1 cellular context compared by ENCODE assay signal in the genomic region with DNA sequence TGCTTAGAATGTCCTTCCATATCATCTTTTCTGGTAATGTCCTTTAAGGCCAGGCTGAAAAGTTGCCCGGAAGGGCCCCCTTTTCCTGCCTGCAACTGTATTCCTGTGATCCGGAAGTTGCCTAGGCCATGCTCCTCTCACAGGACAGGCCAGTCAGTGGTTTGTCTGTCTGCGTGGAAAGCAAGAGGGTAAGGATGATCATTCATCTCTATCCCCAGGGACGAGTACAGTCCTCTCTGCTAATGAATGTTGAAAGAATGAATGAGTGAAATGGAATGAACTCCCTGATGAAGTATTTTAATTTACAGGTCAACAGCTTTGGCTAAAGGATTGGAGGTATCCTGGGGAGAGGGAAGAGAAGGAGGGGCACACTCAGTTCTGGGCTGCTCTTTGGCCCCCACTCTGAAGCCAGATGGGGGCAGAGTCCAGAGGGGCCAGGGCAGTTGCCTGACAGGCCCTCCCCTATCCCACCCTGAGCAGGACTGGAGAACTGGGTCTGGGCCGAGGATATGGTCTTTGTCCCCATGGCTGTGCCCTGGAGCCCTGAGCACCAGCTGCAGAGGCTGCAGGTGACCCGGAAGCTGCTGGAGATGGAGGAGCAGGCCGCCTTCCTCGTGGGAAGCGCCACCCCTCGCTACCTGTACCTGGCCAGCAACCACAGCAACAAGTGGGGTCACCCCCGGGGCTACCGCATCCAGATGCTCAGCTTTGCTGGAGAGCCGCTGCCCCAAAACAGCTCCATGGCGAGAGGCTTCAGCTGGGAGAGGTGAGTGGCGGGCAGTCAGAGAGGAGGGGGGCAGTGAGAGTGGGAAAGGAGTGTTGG.
TF ChIP-seq lines count a peak whose summit lies in the region.

No MANE protein-coding gene starts in this region.

TF ChIP-seq in HepG2, 621 proteins besides CTCF, POLR2A, EP300 and RAD21 (continued from another document and continues in another):
- TF ChIP-seq, protein P1, sequence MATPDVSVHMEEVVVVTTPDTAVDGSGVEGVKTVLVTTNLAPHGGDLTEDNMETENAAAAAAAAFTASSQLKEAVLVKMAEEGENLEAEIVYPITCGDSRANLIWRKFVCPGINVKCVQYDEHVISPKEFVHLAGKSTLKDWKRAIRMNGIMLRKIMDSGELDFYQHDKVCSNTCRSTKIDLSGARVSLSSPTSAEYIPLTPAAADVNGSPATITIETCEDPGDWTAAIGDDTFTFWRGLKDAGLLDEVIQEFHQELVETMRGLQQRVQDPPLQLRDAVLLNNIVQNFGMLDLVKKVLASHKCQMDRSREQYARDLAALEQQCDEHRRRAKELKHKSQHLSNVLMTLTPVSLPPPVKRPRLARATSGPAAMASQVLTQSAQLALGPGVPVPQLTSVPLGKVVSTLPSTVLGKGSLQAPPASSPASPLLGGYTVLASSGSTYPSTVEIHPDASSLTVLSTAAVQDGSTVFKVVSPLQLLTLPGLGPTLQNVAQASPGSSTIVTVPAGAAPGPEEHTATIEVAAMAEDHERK (CRISPR knock-in tag; IDR thresholded peaks at IDR 0.05; ENCODE audit: low read depth) = no peak
- TF ChIP-seq KLF6 (CRISPR knock-in tag; IDR thresholded peaks at IDR 0.05) (no peak), THYN1 (CRISPR knock-in tag; IDR thresholded peaks at IDR 0.05; ENCODE audit: borderline replicate concordance, low read depth) (no peak), TRAFD1 (CRISPR knock-in tag; IDR thresholded peaks at IDR 0.05; ENCODE audit: borderline replicate concordance) (no peak), ZNF17 (CRISPR knock-in tag; IDR thresholded peaks at IDR 0.05) (no peak), JARID2 (CRISPR knock-in tag; IDR thresholded peaks at IDR 0.05; ENCODE audit: insufficient replicate concordance) (no peak), ZMYM2 (CRISPR knock-in tag; IDR thresholded peaks at IDR 0.05) (peak; percentile 79), MYNN (CRISPR knock-in tag; IDR thresholded peaks at IDR 0.05; ENCODE audit: low read depth) (no peak), RFXANK (CRISPR knock-in tag; IDR thresholded peaks at IDR 0.05) (no peak), SSRP1 (CRISPR knock-in tag; IDR thresholded peaks at IDR 0.05) (no peak), ZNF777 (CRISPR knock-in tag; IDR thresholded peaks at IDR 0.05) (no peak), HMGA1 (CRISPR knock-in tag; conservative IDR thresholded peaks at IDR 0.05) (no peak), ZNF331 (CRISPR knock-in tag; IDR thresholded peaks at IDR 0.05) (0 out of 2 replicates have a peak, but pooled peaks have one; percentile 15), ZNF180 (CRISPR knock-in tag; IDR thresholded peaks at IDR 0.05; ENCODE audit: borderline replicate concordance, low read depth) (no peak), ZBTB21 (CRISPR knock-in tag; IDR thresholded peaks at IDR 0.05) (no peak), IKZF4 (CRISPR knock-in tag; IDR thresholded peaks at IDR 0.05; ENCODE audit: borderline replicate concordance, low read depth, not compliant biosample characterization) (peak; percentile 50), ZNF800 (CRISPR knock-in tag; IDR thresholded peaks at IDR 0.05) (no peak), SIX4 (CRISPR knock-in tag; IDR thresholded peaks at IDR 0.05) (no peak), SAP130 (CRISPR knock-in tag; IDR thresholded peaks at IDR 0.05; ENCODE audit: low read depth) (peak; percentile 64), ZNF709 (CRISPR knock-in tag; IDR thresholded peaks at IDR 0.05) (peak; percentile 2; the same call in 1 of the 2 replicates), PITX1 (CRISPR knock-in tag; IDR thresholded peaks at IDR 0.05) (peak; percentile 87), SNAPC2 (CRISPR knock-in tag; IDR thresholded peaks at IDR 0.05) (no peak), PHF5A (CRISPR knock-in tag; IDR thresholded peaks at IDR 0.05; ENCODE audit: low read depth, unreplicated experiment) (no peak), THAP9 (CRISPR knock-in tag; IDR thresholded peaks at IDR 0.05; ENCODE audit: borderline replicate concordance) (peak; percentile 48; the same call in 1 of the 2 replicates), ZSCAN20 (CRISPR knock-in tag; IDR thresholded peaks at IDR 0.05; ENCODE audit: borderline replicate concordance) (no peak), DMAP1 (CRISPR knock-in tag; IDR thresholded peaks at IDR 0.05) (peak; percentile 45; the same call in 1 of the 2 replicates), ERF (CRISPR knock-in tag; IDR thresholded peaks at IDR 0.05) (peak; percentile 52), ZNF670 (CRISPR knock-in tag; IDR thresholded peaks at IDR 0.05; ENCODE audit: borderline replicate concordance) (peak; percentile 87; the same call in 1 of the 2 replicates), TSC22D2 (CRISPR knock-in tag; IDR thresholded peaks at IDR 0.05; ENCODE audit: borderline replicate concordance) (0 out of 2 replicates have a peak, but pooled peaks have one; percentile 42), ZFY (CRISPR knock-in tag; IDR thresholded peaks at IDR 0.05) (peak; percentile 69), FOXK1 (CRISPR knock-in tag; IDR thresholded peaks at IDR 0.05; ENCODE audit: borderline replicate concordance, low read depth) (no peak), MTF2 (CRISPR knock-in tag; IDR thresholded peaks at IDR 0.05; ENCODE audit: borderline replicate concordance) (no peak; the same call in 1 of the 2 replicates)
- TF ChIP-seq, protein P2, sequence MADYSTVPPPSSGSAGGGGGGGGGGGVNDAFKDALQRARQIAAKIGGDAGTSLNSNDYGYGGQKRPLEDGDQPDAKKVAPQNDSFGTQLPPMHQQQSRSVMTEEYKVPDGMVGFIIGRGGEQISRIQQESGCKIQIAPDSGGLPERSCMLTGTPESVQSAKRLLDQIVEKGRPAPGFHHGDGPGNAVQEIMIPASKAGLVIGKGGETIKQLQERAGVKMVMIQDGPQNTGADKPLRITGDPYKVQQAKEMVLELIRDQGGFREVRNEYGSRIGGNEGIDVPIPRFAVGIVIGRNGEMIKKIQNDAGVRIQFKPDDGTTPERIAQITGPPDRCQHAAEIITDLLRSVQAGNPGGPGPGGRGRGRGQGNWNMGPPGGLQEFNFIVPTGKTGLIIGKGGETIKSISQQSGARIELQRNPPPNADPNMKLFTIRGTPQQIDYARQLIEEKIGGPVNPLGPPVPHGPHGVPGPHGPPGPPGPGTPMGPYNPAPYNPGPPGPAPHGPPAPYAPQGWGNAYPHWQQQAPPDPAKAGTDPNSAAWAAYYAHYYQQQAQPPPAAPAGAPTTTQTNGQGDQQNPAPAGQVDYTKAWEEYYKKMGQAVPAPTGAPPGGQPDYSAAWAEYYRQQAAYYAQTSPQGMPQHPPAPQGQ (CRISPR knock-in tag; IDR thresholded peaks at IDR 0.05; ENCODE audit: borderline replicate concordance) = no peak
- TF ChIP-seq, protein P3, sequence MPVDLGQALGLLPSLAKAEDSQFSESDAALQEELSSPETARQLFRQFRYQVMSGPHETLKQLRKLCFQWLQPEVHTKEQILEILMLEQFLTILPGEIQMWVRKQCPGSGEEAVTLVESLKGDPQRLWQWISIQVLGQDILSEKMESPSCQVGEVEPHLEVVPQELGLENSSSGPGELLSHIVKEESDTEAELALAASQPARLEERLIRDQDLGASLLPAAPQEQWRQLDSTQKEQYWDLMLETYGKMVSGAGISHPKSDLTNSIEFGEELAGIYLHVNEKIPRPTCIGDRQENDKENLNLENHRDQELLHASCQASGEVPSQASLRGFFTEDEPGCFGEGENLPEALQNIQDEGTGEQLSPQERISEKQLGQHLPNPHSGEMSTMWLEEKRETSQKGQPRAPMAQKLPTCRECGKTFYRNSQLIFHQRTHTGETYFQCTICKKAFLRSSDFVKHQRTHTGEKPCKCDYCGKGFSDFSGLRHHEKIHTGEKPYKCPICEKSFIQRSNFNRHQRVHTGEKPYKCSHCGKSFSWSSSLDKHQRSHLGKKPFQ (CRISPR knock-in tag; IDR thresholded peaks at IDR 0.05; ENCODE audit: insufficient replicate concordance) = peak; percentile 68
- TF ChIP-seq, protein P4, sequence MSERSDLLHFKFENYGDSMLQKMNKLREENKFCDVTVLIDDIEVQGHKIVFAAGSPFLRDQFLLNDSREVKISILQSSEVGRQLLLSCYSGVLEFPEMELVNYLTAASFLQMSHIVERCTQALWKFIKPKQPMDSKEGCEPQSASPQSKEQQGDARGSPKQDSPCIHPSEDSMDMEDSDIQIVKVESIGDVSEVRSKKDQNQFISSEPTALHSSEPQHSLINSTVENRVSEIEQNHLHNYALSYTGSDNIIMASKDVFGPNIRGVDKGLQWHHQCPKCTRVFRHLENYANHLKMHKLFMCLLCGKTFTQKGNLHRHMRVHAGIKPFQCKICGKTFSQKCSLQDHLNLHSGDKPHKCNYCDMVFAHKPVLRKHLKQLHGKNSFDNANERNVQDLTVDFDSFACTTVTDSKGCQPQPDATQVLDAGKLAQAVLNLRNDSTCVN (CRISPR knock-in tag; IDR thresholded peaks at IDR 0.05; ENCODE audit: borderline replicate concordance) = peak; percentile 11; the same call in 1 of the 2 replicates
- TF ChIP-seq, protein P5, sequence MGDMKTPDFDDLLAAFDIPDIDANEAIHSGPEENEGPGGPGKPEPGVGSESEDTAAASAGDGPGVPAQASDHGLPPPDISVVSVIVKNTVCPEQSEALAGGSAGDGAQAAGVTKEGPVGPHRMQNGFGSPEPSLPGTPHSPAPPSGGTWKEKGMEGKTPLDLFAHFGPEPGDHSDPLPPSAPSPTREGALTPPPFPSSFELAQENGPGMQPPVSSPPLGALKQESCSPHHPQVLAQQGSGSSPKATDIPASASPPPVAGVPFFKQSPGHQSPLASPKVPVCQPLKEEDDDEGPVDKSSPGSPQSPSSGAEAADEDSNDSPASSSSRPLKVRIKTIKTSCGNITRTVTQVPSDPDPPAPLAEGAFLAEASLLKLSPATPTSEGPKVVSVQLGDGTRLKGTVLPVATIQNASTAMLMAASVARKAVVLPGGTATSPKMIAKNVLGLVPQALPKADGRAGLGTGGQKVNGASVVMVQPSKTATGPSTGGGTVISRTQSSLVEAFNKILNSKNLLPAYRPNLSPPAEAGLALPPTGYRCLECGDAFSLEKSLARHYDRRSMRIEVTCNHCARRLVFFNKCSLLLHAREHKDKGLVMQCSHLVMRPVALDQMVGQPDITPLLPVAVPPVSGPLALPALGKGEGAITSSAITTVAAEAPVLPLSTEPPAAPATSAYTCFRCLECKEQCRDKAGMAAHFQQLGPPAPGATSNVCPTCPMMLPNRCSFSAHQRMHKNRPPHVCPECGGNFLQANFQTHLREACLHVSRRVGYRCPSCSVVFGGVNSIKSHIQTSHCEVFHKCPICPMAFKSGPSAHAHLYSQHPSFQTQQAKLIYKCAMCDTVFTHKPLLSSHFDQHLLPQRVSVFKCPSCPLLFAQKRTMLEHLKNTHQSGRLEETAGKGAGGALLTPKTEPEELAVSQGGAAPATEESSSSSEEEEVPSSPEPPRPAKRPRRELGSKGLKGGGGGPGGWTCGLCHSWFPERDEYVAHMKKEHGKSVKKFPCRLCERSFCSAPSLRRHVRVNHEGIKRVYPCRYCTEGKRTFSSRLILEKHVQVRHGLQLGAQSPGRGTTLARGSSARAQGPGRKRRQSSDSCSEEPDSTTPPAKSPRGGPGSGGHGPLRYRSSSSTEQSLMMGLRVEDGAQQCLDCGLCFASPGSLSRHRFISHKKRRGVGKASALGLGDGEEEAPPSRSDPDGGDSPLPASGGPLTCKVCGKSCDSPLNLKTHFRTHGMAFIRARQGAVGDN (CRISPR knock-in tag; IDR thresholded peaks at IDR 0.05) = peak; percentile 98
- TF ChIP-seq, protein P6, sequence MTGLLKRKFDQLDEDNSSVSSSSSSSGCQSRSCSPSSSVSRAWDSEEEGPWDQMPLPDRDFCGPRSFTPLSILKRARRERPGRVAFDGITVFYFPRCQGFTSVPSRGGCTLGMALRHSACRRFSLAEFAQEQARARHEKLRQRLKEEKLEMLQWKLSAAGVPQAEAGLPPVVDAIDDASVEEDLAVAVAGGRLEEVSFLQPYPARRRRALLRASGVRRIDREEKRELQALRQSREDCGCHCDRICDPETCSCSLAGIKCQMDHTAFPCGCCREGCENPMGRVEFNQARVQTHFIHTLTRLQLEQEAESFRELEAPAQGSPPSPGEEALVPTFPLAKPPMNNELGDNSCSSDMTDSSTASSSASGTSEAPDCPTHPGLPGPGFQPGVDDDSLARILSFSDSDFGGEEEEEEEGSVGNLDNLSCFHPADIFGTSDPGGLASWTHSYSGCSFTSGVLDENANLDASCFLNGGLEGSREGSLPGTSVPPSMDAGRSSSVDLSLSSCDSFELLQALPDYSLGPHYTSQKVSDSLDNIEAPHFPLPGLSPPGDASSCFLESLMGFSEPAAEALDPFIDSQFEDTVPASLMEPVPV (CRISPR knock-in tag; IDR thresholded peaks at IDR 0.05) = no peak
